Comparison of ENCODE assay signal across 14 cellular contexts in the genomic region with DNA sequence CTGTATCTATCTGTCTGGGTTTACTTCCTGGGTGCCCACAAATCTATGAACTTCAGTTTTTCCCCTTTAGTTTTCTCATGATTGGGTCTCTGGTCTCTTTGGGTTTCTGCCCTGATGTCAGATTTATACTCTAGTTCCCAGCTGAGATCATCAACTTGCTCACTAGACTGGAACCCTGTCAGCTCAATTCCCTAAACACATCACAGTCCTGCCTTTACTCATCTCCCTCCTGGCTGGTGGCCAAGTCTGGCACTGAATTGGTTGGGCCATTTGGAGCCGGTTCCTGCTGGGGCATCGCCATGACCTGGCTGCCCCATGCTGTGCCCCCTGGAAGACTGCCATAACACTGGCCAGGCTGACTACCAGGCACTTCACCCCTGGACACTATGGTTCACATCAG.
DNase-seq lines count a peak whose midpoint lies in the region; ATAC-seq, FAIRE-seq and TF ChIP-seq lines count a peak whose summit lies in the region.
"Had no signal": no experiment of that assay in that cellular context is flagged by ENCODE, and none has a peak within 500 bp of the region (broad histone marks: within the 10 kb centered on the region; RNA-seq: fewer than 3 reads in every experiment).

No MANE protein-coding gene starts in this region.

- DNase-seq in left ventricle myocardium superior (peak; percentile 31), right atrium auricular region (ENCODE audit: low spot score) (no peak), HT1080 (ENCODE audit: low read depth) (peak; percentile 66), bronchial epithelial cell (ENCODE audit: low read depth) (peak; percentile 38), transverse colon (no peak), globus pallidus (ENCODE audit: low spot score) (no peak)
- no peak for DNase-seq in activated CD8-positive, alpha-beta memory T cell treated with anti-CD3 and anti-CD28 coated beads, Interleukin-2, amount 10 ng/mL, durations not matched to agents 7 days and 5 days
- DNase-seq: activated CD4-positive, alpha-beta memory T cell treated with anti-CD3 and anti-CD28 coated beads for 36 hours; activated naive CD8-positive, alpha-beta T cell treated with anti-CD3 and anti-CD28 coated beads for 36 hours; naive thymus-derived CD8-positive, alpha-beta T cell; NCI-H1930 had no signal

- H3K9me3 Mint-ChIP-seq in activated CD8-positive, alpha-beta memory T cell treated with anti-CD3 and anti-CD28 coated beads, Interleukin-2, amount 10 ng/mL, durations not matched to agents 7 days and 5 days (ENCODE audit: low read depth): no peaks in the 10 kb centered on the region
- H3K9me3 Mint-ChIP-seq: activated CD4-positive, alpha-beta memory T cell treated with anti-CD3 and anti-CD28 coated beads for 36 hours had no signal

- no peaks in the 10 kb centered on the region for H3K4me1 ChIP-seq in right atrium auricular region
- H3K4me1 ChIP-seq in transverse colon: peaks cover 0 to 15% (median 4%) of the 10 kb centered on the region in 4 donors

- no peaks in the 10 kb centered on the region for H3K36me3 Mint-ChIP-seq in activated CD8-positive, alpha-beta memory T cell treated with anti-CD3 and anti-CD28 coated beads, Interleukin-2, amount 10 ng/mL, durations not matched to agents 7 days and 5 days

- no peaks in the 10 kb centered on the region for H3K27me3 ChIP-seq in right atrium auricular region
- no peaks in the 10 kb centered on the region for H3K27me3 ChIP-seq in bronchial epithelial cell (ENCODE audit: control insufficient read depth, insufficient read depth, low read length)
- no peaks in the 10 kb centered on the region for H3K27me3 ChIP-seq in transverse colon

- no peaks in the 10 kb centered on the region for H3K9me3 ChIP-seq in right atrium auricular region
- no peaks in the 10 kb centered on the region for H3K9me3 ChIP-seq in transverse colon

- H3K27me3 Mint-ChIP-seq in activated CD8-positive, alpha-beta memory T cell treated with anti-CD3 and anti-CD28 coated beads, Interleukin-2, amount 10 ng/mL, durations not matched to agents 7 days and 5 days: no peaks in the 10 kb centered on the region
- H3K27me3 Mint-ChIP-seq: activated CD4-positive, alpha-beta memory T cell treated with anti-CD3 and anti-CD28 coated beads for 36 hours; activated naive CD8-positive, alpha-beta T cell treated with anti-CD3 and anti-CD28 coated beads for 36 hours; naive thymus-derived CD8-positive, alpha-beta T cell had no signal

- 45 to 56% methylated on average over 2 of the region's 2 CpGs for WGBS in transverse colon (ENCODE audit: low coverage in 1 of 2), 2 donors

- H3K4me3 Mint-ChIP-seq in activated CD8-positive, alpha-beta memory T cell treated with anti-CD3 and anti-CD28 coated beads, Interleukin-2, amount 10 ng/mL, durations not matched to agents 7 days and 5 days: no peak overlapping the region
- H3K4me3 Mint-ChIP-seq: activated CD4-positive, alpha-beta memory T cell treated with anti-CD3 and anti-CD28 coated beads for 36 hours; activated naive CD8-positive, alpha-beta T cell treated with anti-CD3 and anti-CD28 coated beads for 36 hours; naive thymus-derived CD8-positive, alpha-beta T cell had no signal

- in situ Hi-C loops in transverse colon (cut with MboI; ENCODE audit: low pct_ligation_motif_present in 1 of 4, low pct_unique_long_range_greater_than_20kb in 1 of 4, low sequenced_read_pairs in 3 of 4): no loop called here

- H3K36me3 ChIP-seq in right atrium auricular region (no peaks in the 10 kb centered on the region), bronchial epithelial cell (ENCODE audit: control insufficient read depth, insufficient read depth, low read length) (no peaks in the 10 kb centered on the region), transverse colon (no peaks in the 10 kb centered on the region)

- TF ChIP-seq CTCF in right atrium auricular region (IDR thresholded peaks at IDR 0.05) (no peak), bronchial epithelial cell (IDR thresholded peaks at IDR 0.05; ENCODE audit: insufficient read depth, low read length, severe bottlenecking) (no peak), transverse colon (IDR thresholded peaks at IDR 0.05) (no peak)

- FAIRE-seq in bronchial epithelial cell (lab: Jason Lieb, UNC): no peak

- H3K4me3 ChIP-seq in right atrium auricular region (no peak overlapping the region), bronchial epithelial cell (ENCODE audit: low read depth, low read length) (no peak overlapping the region), transverse colon (no peak overlapping the region)
- H3K4me3 ChIP-seq: SK-N-MC had no signal

- intact Hi-C loops in left ventricle myocardium superior (cut with micrococcal nuclease): no loop called here
- intact Hi-C loops in transverse colon (cut with DNase I; ENCODE audit: low total_unique reads): no loop called here

- no peak overlapping the region for H3K27ac Mint-ChIP-seq in activated CD8-positive, alpha-beta memory T cell treated with anti-CD3 and anti-CD28 coated beads, Interleukin-2, amount 10 ng/mL, durations not matched to agents 7 days and 5 days
- H3K27ac Mint-ChIP-seq: activated CD4-positive, alpha-beta memory T cell treated with anti-CD3 and anti-CD28 coated beads for 36 hours; activated naive CD8-positive, alpha-beta T cell treated with anti-CD3 and anti-CD28 coated beads for 36 hours had no signal

- CTCF ChIA-PET in activated CD8-positive, alpha-beta memory T cell treated with anti-CD3 and anti-CD28 coated beads, Interleukin-2, amount 10 ng/mL, durations not matched to agents 7 days and 5 days (lab: Charles Lee): no interaction called here

- TF ChIP-seq POLR2A in transverse colon (IDR thresholded peaks at IDR 0.05): no peak

- no peaks in the 10 kb centered on the region for H3K4me1 Mint-ChIP-seq in activated CD8-positive, alpha-beta memory T cell treated with anti-CD3 and anti-CD28 coated beads, Interleukin-2, amount 10 ng/mL, durations not matched to agents 7 days and 5 days
- H3K4me1 Mint-ChIP-seq: activated naive CD8-positive, alpha-beta T cell treated with anti-CD3 and anti-CD28 coated beads for 36 hours; naive thymus-derived CD8-positive, alpha-beta T cell had no signal

- H3K27ac ChIP-seq in right atrium auricular region (no peak overlapping the region), transverse colon (peak overlapping the region; percentile 48 to 60 (median 55))
- H3K27ac ChIP-seq: SK-N-MC had no signal

- no peak for ATAC-seq in left ventricle myocardium superior
- no peak for ATAC-seq in HG03439 (IDR thresholded peaks at IDR 0.05; ENCODE audit: unreplicated experiment)
- ATAC-seq in activated CD8-positive, alpha-beta memory T cell treated with anti-CD3 and anti-CD28 coated beads, Interleukin-2, amount 10 ng/mL, durations not matched to agents 7 days and 5 days: no peak
- ATAC-seq: HCT116; naive thymus-derived CD8-positive, alpha-beta T cell had no signal

- TF ChIP-seq EP300 in transverse colon (IDR thresholded peaks at IDR 0.05; ENCODE audit: low read depth): no peak

Comparison
In these comparisons a context has a peak if more than half of its experiments do, and no peak if none do; other contexts are left out.
1. DNase-seq: peak in left ventricle myocardium superior (single experiment), HT1080 (single experiment) and bronchial epithelial cell (single experiment); none in right atrium auricular region (single experiment), transverse colon (single experiment), globus pallidus (single experiment) and activated CD8-positive, alpha-beta memory T cell treated with anti-CD3 and anti-CD28 coated beads, Interleukin-2, amount 10 ng/mL, durations not matched to agents 7 days and 5 days (single experiment).
2. H3K27ac ChIP-seq: peak in transverse colon (4 of 4); none in right atrium auricular region (0 of 2).